Comparison of ENCODE assay signal across 33 cellular contexts in genomic region chr2:193024791-193025190, GRCh38.
DNase-seq lines count a peak whose midpoint lies in the region; ATAC-seq, FAIRE-seq and TF ChIP-seq lines count a peak whose summit lies in the region.
"Had no signal": no experiment of that assay in that cellular context is flagged by ENCODE, and none has a peak within 500 bp of the region (broad histone marks: within the 10 kb centered on the region; RNA-seq: fewer than 3 reads in every experiment).

No MANE protein-coding gene starts in this region.

- no peak overlapping the region for H4K12ac ChIP-seq in trophoblast cell (ENCODE audit: low read depth, low read length)

- ATAC-seq in K562 (no peak), HG03457 (IDR thresholded peaks at IDR 0.05; ENCODE audit: unreplicated experiment) (no peak), HG02938 (IDR thresholded peaks at IDR 0.05; ENCODE audit: unreplicated experiment) (no peak)
- ATAC-seq: A549; CD8-positive, alpha-beta T cell had no signal

- no peak overlapping the region for H3K18ac ChIP-seq in trophoblast cell (ENCODE audit: low read length)

- H4K20me1 ChIP-seq in K562 (replicated peaks; ENCODE audit: control insufficient read depth, insufficient read depth, low read length): no peaks in the 10 kb centered on the region
- H4K20me1 ChIP-seq: BLaER1; BLaER1 treated with 17β-estradiol and CSF1 and Interleukin-3, amounts not matched to agents 10 nM and 100 nM had no signal

- POLR2A ChIA-PET in HEK293 (lab: Yijun Ruan, JAX) (no interaction called here), K562 (lab: Yijun Ruan, JAX) (no interaction called here)

- H2AK5ac ChIP-seq in trophoblast cell (ENCODE audit: low read length): no peak overlapping the region

- H3K4ac ChIP-seq in trophoblast cell (ENCODE audit: low read depth, low read length): no peak overlapping the region

- no peaks in the 10 kb centered on the region for H3K27me3 ChIP-seq in K562 (ENCODE audit: control insufficient read depth in 2 of 2, insufficient read depth in 2 of 2, low read length in 2 of 2)
- no peaks in the 10 kb centered on the region for H3K27me3 ChIP-seq in trophoblast cell (ENCODE audit: insufficient read depth, low read length)
- H3K27me3 ChIP-seq in prostate gland (replicated peaks; ENCODE audit: insufficient read depth): no peaks in the 10 kb centered on the region
- H3K27me3 ChIP-seq: BE2C; BLaER1; BLaER1 treated with 17β-estradiol and CSF1 and Interleukin-3, amounts not matched to agents 10 nM and 100 nM had no signal

- no peak overlapping the region for H3K23ac ChIP-seq in trophoblast cell (ENCODE audit: low read length)

- H4K8ac ChIP-seq in trophoblast cell (ENCODE audit: low read depth, low read length): peak overlapping the region; percentile 70

- no peak for FAIRE-seq in K562 (lab: Jason Lieb, UNC)
- FAIRE-seq: A204.1, A549, D721Med had no signal

- DNase-seq in K562 (ENCODE audit: extremely low read depth in 1 of 4, low spot score in 3 of 4): no peak
- no peak for DNase-seq in trophoblast cell
- no peak for DNase-seq in prostate gland (ENCODE audit: low spot score)
- DNase-seq: 8988T; ACHN; AML-193; C1 segment of cervical spinal cord; Caco-2; Calu3; CD4-positive, alpha-beta memory T cell; CD4-positive, alpha-beta T cell; CD4-positive, CD25-positive, alpha-beta regulatory T cell; CD8-positive, alpha-beta memory T cell; CD8-positive, alpha-beta T cell; COR-L47; DMS 273 treated with DMSO at 0.1 percent for 48 hours; DMS153; DMS53; DMS79; DMS79 treated with DMSO at 0.1 percent for 48 hours; DND-41; EL had no signal

- in situ Hi-C loops in K562 (cut with MboI): loop anchor here (25.0 kb wide), 1 partner anchor 837 kb away; the partner anchor contains the start of gene TMEFF2

- TF ChIP-seq CTCF in HEK293 (tag by site-specific recombination; IDR thresholded peaks at IDR 0.05): no peak
- TF ChIP-seq CTCF in K562 (IDR thresholded peaks at IDR 0.05 in 2 of 3, conservative IDR thresholded peaks at IDR 0.05 in 1 of 3; ENCODE audit: insufficient read depth in 2 of 3, low read depth in 1 of 3, low read length in 3 of 3): no peak
- TF ChIP-seq CTCF in prostate gland (IDR thresholded peaks at IDR 0.05): no peak

- CTCF ChIA-PET in HEK293 (lab: Yijun Ruan, JAX): no interaction called here
- CTCF ChIA-PET in K562 (lab: Yijun Ruan, JAX; ENCODE audit: low intra/inter-chr PET ratio): no interaction called here

- H2BK12ac ChIP-seq in trophoblast cell (ENCODE audit: low read length): peak overlapping the region; percentile 80

- H3K4me2 ChIP-seq in K562 (ENCODE audit: insufficient read depth, low read length): no peak overlapping the region
- no peak overlapping the region for H3K4me2 ChIP-seq in trophoblast cell (ENCODE audit: low read length)
- H3K4me2 ChIP-seq: A549; BLaER1; BLaER1 treated with 17β-estradiol and CSF1 and Interleukin-3, amounts not matched to agents 10 nM and 100 nM had no signal

- TF ChIP-seq POLR2A in K562 (conservative IDR thresholded peaks at IDR 0.05) (no peak), prostate gland (IDR thresholded peaks at IDR 0.05) (no peak)

- intact Hi-C loops in K562 (cut with micrococcal nuclease) (no loop called here), prostate gland (cut with DNase I) (no loop called here)

- no peak for TF ChIP-seq RAD21 in K562 (CRISPR knock-in tag; conservative IDR thresholded peaks at IDR 0.05 in 1 of 2, IDR thresholded peaks at IDR 0.05 in 1 of 2)

- H3K27ac ChIP-seq in HEK293 (ENCODE audit: extremely low read depth, low read depth, low read length) (no peak overlapping the region), K562 (ENCODE audit: extremely low read depth, low read depth, low read length) (no peak overlapping the region), trophoblast cell (ENCODE audit: low read depth, low read length) (peak overlapping the region; percentile 10), prostate gland (no peak overlapping the region)
- H3K27ac ChIP-seq: 22Rv1; A549; BLaER1; BLaER1 treated with 17β-estradiol and CSF1 and Interleukin-3, amounts not matched to agents 10 nM and 100 nM; C4-2B had no signal

- no peak overlapping the region for H4K91ac ChIP-seq in trophoblast cell (ENCODE audit: low read depth, low read length)

- no peaks in the 10 kb centered on the region for H3K36me3 ChIP-seq in HEK293 (ENCODE audit: control insufficient read depth in 2 of 2, insufficient read depth in 1 of 2, low read length in 2 of 2)
- H3K36me3 ChIP-seq in K562 (ENCODE audit: control insufficient read depth, insufficient read depth, low read length): no peaks in the 10 kb centered on the region
- H3K36me3 ChIP-seq in trophoblast cell (ENCODE audit: control insufficient read depth in 1 of 2, insufficient read depth in 2 of 2, low read length in 2 of 2): no peaks in the 10 kb centered on the region
- no peaks in the 10 kb centered on the region for H3K36me3 ChIP-seq in prostate gland
- H3K36me3 ChIP-seq: BE2C; BLaER1; BLaER1 treated with 17β-estradiol and CSF1 and Interleukin-3, amounts not matched to agents 10 nM and 100 nM had no signal

- no peak for TF ChIP-seq EP300 in K562 (IDR thresholded peaks at IDR 0.05; ENCODE audit: low read length)

- no peak overlapping the region for H2BK5ac ChIP-seq in trophoblast cell (ENCODE audit: low read depth, low read length, poor library complexity)

- no CpG with 5 or more reads among the region's 1 CpG for WGBS in K562 (ENCODE audit: insufficient coverage, low coverage, missing lambda C conversion rate)
- WGBS in trophoblast cell (ENCODE audit: extremely low coverage, insufficient coverage, insufficient read length): no CpG with 5 or more reads among the region's 1 CpG
- WGBS in prostate gland: 86% methylated on average over 1 of the region's 1 CpG

- H3K4me3 ChIP-seq in HEK293 (ENCODE audit: low read depth, low read length) (no peak overlapping the region), K562 (no peak overlapping the region), trophoblast cell (ENCODE audit: low read depth, low read length) (no peak overlapping the region), prostate gland (no peak overlapping the region)
- H3K4me3 ChIP-seq: A549; BLaER1; BLaER1 treated with 17β-estradiol and CSF1 and Interleukin-3, amounts not matched to agents 10 nM and 100 nM had no signal

- no peaks in the 10 kb centered on the region for H3K9me1 ChIP-seq in K562 (ENCODE audit: control insufficient read depth, insufficient read depth, low read length)

- H3K79me2 ChIP-seq in K562 (ENCODE audit: control insufficient read depth, insufficient read depth, low read length) (no peaks in the 10 kb centered on the region), trophoblast cell (ENCODE audit: control insufficient read depth, insufficient read depth, low read length, poor library complexity) (no peaks in the 10 kb centered on the region)

- no peak overlapping the region for H2AFZ ChIP-seq in K562 (ENCODE audit: low read depth, low read length)
- H2AFZ ChIP-seq in trophoblast cell (ENCODE audit: insufficient read depth, low read length, poor library complexity): no peak overlapping the region

- no TSS peak for BruUV-seq in K562 (replicated peaks; lab: Mats Ljungman, UMichigan)

- no peak overlapping the region for H3K9ac ChIP-seq in K562 (ENCODE audit: insufficient read depth in 1 of 2, low read depth in 2 of 2, low read length in 2 of 2)
- H3K9ac ChIP-seq in trophoblast cell (ENCODE audit: low read length): no peak overlapping the region
- H3K9ac ChIP-seq: BLaER1; BLaER1 treated with 17β-estradiol and CSF1 and Interleukin-3, amounts not matched to agents 10 nM and 100 nM had no signal

- no peak overlapping the region for H3K14ac ChIP-seq in trophoblast cell (ENCODE audit: low read length)

- no peaks in the 10 kb centered on the region for H3K9me3 ChIP-seq in HEK293 (ENCODE audit: control insufficient read depth, insufficient read depth, low read depth, low read length)
- H3K9me3 ChIP-seq in K562 (replicated peaks; ENCODE audit: control insufficient read depth, insufficient read depth, low read depth, low read length): no peaks in the 10 kb centered on the region
- no peaks in the 10 kb centered on the region for H3K9me3 ChIP-seq in trophoblast cell (ENCODE audit: insufficient read depth, low read depth, low read length)
- no peaks in the 10 kb centered on the region for H3K9me3 ChIP-seq in prostate gland
- H3K9me3 ChIP-seq: A549, BE2C, Caco-2 had no signal

- H2BK120ac ChIP-seq in trophoblast cell (ENCODE audit: insufficient read depth, low read length, poor library complexity): no peak overlapping the region

- H3K79me1 ChIP-seq in trophoblast cell (ENCODE audit: low read length): peaks cover 2% of the 10 kb centered on the region

- H3K4me1 ChIP-seq in HEK293 (ENCODE audit: control insufficient read depth, insufficient read depth, low read length) (no peaks in the 10 kb centered on the region), K562 (replicated peaks in 1 of 2; ENCODE audit: control insufficient read depth in 2 of 2, insufficient read depth in 2 of 2, low read length in 2 of 2) (no peaks in the 10 kb centered on the region), trophoblast cell (ENCODE audit: control insufficient read depth in 1 of 2, insufficient read depth in 2 of 2, low read length in 2 of 2) (no peaks in the 10 kb centered on the region), prostate gland (replicated peaks) (no peaks in the 10 kb centered on the region)
- H3K4me1 ChIP-seq: A549; BLaER1; BLaER1 treated with 17β-estradiol and CSF1 and Interleukin-3, amounts not matched to agents 10 nM and 100 nM; Caco-2 had no signal

TF ChIP-seq in HEK293, 187 proteins besides CTCF, POLR2A, EP300 and RAD21 (continues in another document):
- TF ChIP-seq ZNF19 (tag by site-specific recombination; IDR thresholded peaks at IDR 0.05; ENCODE audit: low read depth): no peak
- TF ChIP-seq ZNF354C (tag by site-specific recombination; IDR thresholded peaks at IDR 0.05; ENCODE audit: borderline replicate concordance, low read depth): no peak
- TF ChIP-seq ZNF830 (tag by site-specific recombination; IDR thresholded peaks at IDR 0.05; ENCODE audit: low read depth): no peak
- TF ChIP-seq ZNF623 (tag by site-specific recombination; IDR thresholded peaks at IDR 0.05): no peak
- TF ChIP-seq ZNF37A (tag by site-specific recombination; IDR thresholded peaks at IDR 0.05): no peak
- TF ChIP-seq ZNF501 (tag by site-specific recombination; IDR thresholded peaks at IDR 0.05): no peak
- TF ChIP-seq ZNF140 (tag by site-specific recombination; IDR thresholded peaks at IDR 0.05): no peak

TF ChIP-seq in K562, 482 proteins besides CTCF, POLR2A, EP300 and RAD21:
- no peak for TF ChIP-seq SNIP1 (IDR thresholded peaks at IDR 0.05; ENCODE audit: low read depth)
- peak; percentile 58 for TF ChIP-seq ZNF507 (tag; conservative IDR thresholded peaks at IDR 0.05)
TF ChIP-seq in K562: peak in this region for 1.

Comparison
In these comparisons a context has a peak if more than half of its experiments do, and no peak if none do; other contexts are left out.
1. Of the 44 proteins assayed by ChIP-seq in both K562 and HEK293: peak only in K562: none; only in HEK293: SETDB1 and TRIM28; in both: none; in neither: 42.